In genomic region chr12:26088999-26089398, GRCh38 we compare ENCODE assay signal across 9 cellular contexts. TPM values are rescaled to one million over a fixed set of nuclear protein-coding genes. Genes with fewer than 3 reads are reported as not detected.
DNase-seq lines count a peak whose midpoint lies in the region; ATAC-seq lines count a peak whose summit lies in the region.
"Had no signal": no experiment of that assay in that cellular context is flagged by ENCODE, and none has a peak within 500 bp of the region (broad histone marks: within the 10 kb centered on the region; RNA-seq: fewer than 3 reads in every experiment).

No MANE protein-coding gene starts in this region.

- ATAC-seq in GM18511 (IDR thresholded peaks at IDR 0.05; ENCODE audit: unreplicated experiment) (peak; percentile 99), GM21423 (IDR thresholded peaks at IDR 0.05; ENCODE audit: unreplicated experiment) (peak; percentile 97), HG03196 (IDR thresholded peaks at IDR 0.05; ENCODE audit: unreplicated experiment) (peak; percentile 90)

- DNase-seq in epithelial cell of prostate (ENCODE audit: low read depth, low spot score) (peak; percentile 44), SIG-M5 (lab: John Stamatoyannopoulos, UW) (no peak), amygdala (lab: John Stamatoyannopoulos, UW) (no peak)
- DNase-seq in effector CD4-positive, alpha-beta T cell: no peak
- no peak for DNase-seq in activated CD4-positive, alpha-beta memory T cell treated with anti-CD3 and anti-CD28 coated beads for 36 hours
- DNase-seq: DMS153 had no signal

- H3K27ac Mint-ChIP-seq in activated CD4-positive, alpha-beta memory T cell treated with anti-CD3 and anti-CD28 coated beads for 36 hours: no peak overlapping the region

- POLR2A ChIA-PET in activated CD4-positive, alpha-beta memory T cell treated with anti-CD3 and anti-CD28 coated beads for 36 hours (lab: Charles Lee): no interaction called here

- no peaks in the 10 kb centered on the region for H3K27me3 Mint-ChIP-seq in activated CD4-positive, alpha-beta memory T cell treated with anti-CD3 and anti-CD28 coated beads for 36 hours

- no peak overlapping the region for H3K27ac ChIP-seq in epithelial cell of prostate

- intact Hi-C loops in activated CD4-positive, alpha-beta memory T cell treated with anti-CD3 and anti-CD28 coated beads for 36 hours (cut with micrococcal nuclease): no loop called here

- no peaks in the 10 kb centered on the region for H3K4me1 Mint-ChIP-seq in activated CD4-positive, alpha-beta memory T cell treated with anti-CD3 and anti-CD28 coated beads for 36 hours (ENCODE audit: low read depth)

- H3K9me3 Mint-ChIP-seq in activated CD4-positive, alpha-beta memory T cell treated with anti-CD3 and anti-CD28 coated beads for 36 hours: no peaks in the 10 kb centered on the region

- no peaks in the 10 kb centered on the region for H3K36me3 Mint-ChIP-seq in activated CD4-positive, alpha-beta memory T cell treated with anti-CD3 and anti-CD28 coated beads for 36 hours

- no peak overlapping the region for H3K4me3 Mint-ChIP-seq in activated CD4-positive, alpha-beta memory T cell treated with anti-CD3 and anti-CD28 coated beads for 36 hours

- CTCF ChIA-PET in activated CD4-positive, alpha-beta memory T cell treated with anti-CD3 and anti-CD28 coated beads for 36 hours (lab: Charles Lee): no interaction called here

RNA-seq across cellular contexts. Expression of gene BHLHE41, which starts 35.8 kb away (rescaled TPM):
- total RNA-seq in activated CD4-positive, alpha-beta memory T cell treated with anti-CD3 and anti-CD28 coated beads for 36 hours: not detected
